ENCODE assay signal across 24 cellular contexts in genomic region chr11:17291710-17292109, GRCh38. TPM values are rescaled to one million over a fixed set of nuclear protein-coding genes. Genes with fewer than 3 reads are reported as not detected.
"Had no signal": no experiment of that assay in that cellular context is flagged by ENCODE, and none has a peak within 500 bp of the region (broad histone marks: within the 10 kb centered on the region; RNA-seq: fewer than 3 reads in every experiment).

No MANE protein-coding gene starts in this region.

- H3K4me2 ChIP-seq: hepatocyte, neural progenitor cell, smooth muscle cell had no signal

- H3K4me3 ChIP-seq: dorsolateral prefrontal cortex, gastroesophageal sphincter, heart left ventricle, hepatocyte, left lung, neural progenitor cell, prostate gland, right atrium auricular region, smooth muscle cell, stomach, tibial artery had no signal

- H3K9ac ChIP-seq: neural progenitor cell had no signal

- H3K79me2 ChIP-seq: hepatocyte had no signal

- H3K27ac Mint-ChIP-seq: mesothelial cell of epicardium, nephron, neural progenitor cell, type B pancreatic cell had no signal

- FAIRE-seq: kidney had no signal

- H3K4me1 ChIP-seq: neural progenitor cell, prostate gland, right atrium auricular region, tibial artery had no signal

- H3K4me1 Mint-ChIP-seq: mesothelial cell of epicardium, nephron, neural progenitor cell had no signal

- DNase-seq: dorsolateral prefrontal cortex; effector CD4-positive, alpha-beta T cell; heart left ventricle; kidney; left lung; mesenchymal stem cell; naive thymus-derived CD4-positive, alpha-beta T cell; stimulated activated CD4-positive, alpha-beta T cell treated with anti-CD3 and anti-CD28 coated beads, Interleukin-12 subunit alpha, Interleukin-12 subunit beta, amount 100 ng/mL, for 4 hours; stimulated activated CD4-positive, alpha-beta T cell treated with anti-CD3 and anti-CD28 coated beads, Interleukin-1b, Interleukin-23, amount 100 ng/mL, for 48 hours; stimulated activated CD4-positive, alpha-beta T cell treated with anti-CD3 and anti-CD28 coated beads, Interleukin-4, amount 100 ng/mL, for 1 hour; stimulated activated CD8-positive, alpha-beta memory T cell treated with anti-CD3 and anti-CD28 coated beads, Interleukin-4, amount 100 ng/mL, for 48 hours; stimulated activated naive CD4-positive, alpha-beta T cell treated with Interleukin-2 at 50 U/mL for 16 hours; stomach; tibial artery had no signal

- H3K9me3 Mint-ChIP-seq: mesothelial cell of epicardium; naive thymus-derived CD4-positive, alpha-beta T cell; nephron; neural progenitor cell; type B pancreatic cell had no signal

- H3K27me3 Mint-ChIP-seq: naive thymus-derived CD4-positive, alpha-beta T cell; type B pancreatic cell had no signal

- H3K36me3 ChIP-seq: prostate gland had no signal

- H3K9me3 ChIP-seq: gastroesophageal sphincter, heart left ventricle, left lung, prostate gland, right atrium auricular region, stomach, tibial artery had no signal

- H3K4me3 Mint-ChIP-seq: mesothelial cell of epicardium; naive thymus-derived CD4-positive, alpha-beta T cell; nephron; neural progenitor cell; type B pancreatic cell had no signal

- H3K27me3 ChIP-seq: dorsolateral prefrontal cortex, gastroesophageal sphincter, heart left ventricle, hepatocyte, left lung, neural progenitor cell, right atrium auricular region, stomach, tibial artery had no signal

- H2AFZ ChIP-seq: hepatocyte, neural progenitor cell had no signal

- ATAC-seq: gastroesophageal sphincter; heart left ventricle; left lung; naive thymus-derived CD4-positive, alpha-beta T cell; sciatic nerve had no signal

- H3K27ac ChIP-seq: dorsolateral prefrontal cortex, gastroesophageal sphincter, heart left ventricle, hepatocyte, left lung, neural progenitor cell, prostate gland, right atrium auricular region, stomach, tibial artery had no signal

RNA-seq across cellular contexts. Expression of gene NCR3LG1, which starts 59.9 kb away (rescaled TPM):
- polyA plus RNA-seq: naive thymus-derived CD4-positive, alpha-beta T cell had no signal
